8 cellular contexts compared by ENCODE assay signal in genomic region chr5:71757590-71758543, GRCh38. TPM values are rescaled to one million over a fixed set of nuclear protein-coding genes. Genes with fewer than 3 reads are reported as not detected.
DNase-seq lines count a peak whose midpoint lies in the region; ATAC-seq, FAIRE-seq and TF ChIP-seq lines count a peak whose summit lies in the region.

No MANE protein-coding gene starts in this region.

- POLR2A ChIA-PET in CD8-positive, alpha-beta memory T cell (lab: Charles Lee), result no interaction called here

- peak; percentile 88 to 100 (median 98) for ATAC-seq in heart left ventricle
- ATAC-seq in GM21723 (IDR thresholded peaks at IDR 0.05; ENCODE audit: unreplicated experiment), result no peak

- H3K4me1 Mint-ChIP-seq in CD8-positive, alpha-beta memory T cell, result peaks cover 6 to 8% (median 7%) of the 10 kb centered on the region in 3 donors
- peaks cover 8% of the 10 kb centered on the region for H3K4me1 Mint-ChIP-seq in activated naive CD8-positive, alpha-beta T cell (ENCODE audit: low read depth)
- no peaks in the 10 kb centered on the region for H3K4me1 Mint-ChIP-seq in progenitor cell of endocrine pancreas (ENCODE audit: low read depth)

- intact Hi-C loops in heart left ventricle (cut with DNase I), result loop anchor here (2.0 to 10.0 kb wide), 6 partner anchors 93 to 296 kb away; no protein-coding TSS in a partner anchor

- no peaks in the 10 kb centered on the region for H3K36me3 ChIP-seq in CD8-positive, alpha-beta memory T cell (ENCODE audit: insufficient read depth, low read length)
- no peaks in the 10 kb centered on the region for H3K36me3 ChIP-seq in heart left ventricle

- H3K9me3 ChIP-seq in CD8-positive, alpha-beta memory T cell (ENCODE audit: low read length), result no peaks in the 10 kb centered on the region
- no peaks in the 10 kb centered on the region for H3K9me3 ChIP-seq in heart left ventricle

- peak; percentile 57 to 77 (median 67) for TF ChIP-seq CTCF in heart left ventricle (IDR thresholded peaks at IDR 0.05)
- TF ChIP-seq CTCF in progenitor cell of endocrine pancreas (IDR thresholded peaks at IDR 0.05; ENCODE audit: unreplicated experiment), result peak; percentile 89

- H3K4me3 ChIP-seq in CD8-positive, alpha-beta memory T cell (ENCODE audit: low read length), result no peak overlapping the region
- peak overlapping the region in 8 of 12 donors; percentile 16 to 39 (median 23) for H3K4me3 ChIP-seq in heart left ventricle

- WGBS in heart left ventricle, 4 donors, result 13 to 16% (median 14%) methylated on average over 14 of the region's 14 CpGs

- H3K27ac ChIP-seq in CD8-positive, alpha-beta memory T cell (ENCODE audit: low read depth, low read length), result no peak overlapping the region
- H3K27ac ChIP-seq in heart left ventricle, result peak overlapping the region in 1 of 12 donors; percentile 39

- no peaks in the 10 kb centered on the region for H3K9me3 Mint-ChIP-seq in CD8-positive, alpha-beta memory T cell
- no peaks in the 10 kb centered on the region for H3K9me3 Mint-ChIP-seq in activated naive CD8-positive, alpha-beta T cell (ENCODE audit: low read depth)
- no peaks in the 10 kb centered on the region for H3K9me3 Mint-ChIP-seq in progenitor cell of endocrine pancreas (ENCODE audit: low read depth)

- TF ChIP-seq POLR2A in heart left ventricle (IDR thresholded peaks at IDR 0.05), result no peak

- H3K36me3 Mint-ChIP-seq in CD8-positive, alpha-beta memory T cell, result no peaks in the 10 kb centered on the region
- H3K36me3 Mint-ChIP-seq in activated naive CD8-positive, alpha-beta T cell, result no peaks in the 10 kb centered on the region
- no peaks in the 10 kb centered on the region for H3K36me3 Mint-ChIP-seq in progenitor cell of endocrine pancreas (ENCODE audit: insufficient read depth)

- FAIRE-seq in RCC 7860 (lab: Jason Lieb, UNC), result no peak

- H3K27me3 Mint-ChIP-seq in CD8-positive, alpha-beta memory T cell, result peaks cover 5 to 9% of the 10 kb centered on the region in 2 donors
- peaks cover 1% of the 10 kb centered on the region for H3K27me3 Mint-ChIP-seq in activated naive CD8-positive, alpha-beta T cell
- peaks cover 6% of the 10 kb centered on the region for H3K27me3 Mint-ChIP-seq in progenitor cell of endocrine pancreas

- H3K4me1 ChIP-seq in CD8-positive, alpha-beta memory T cell (ENCODE audit: insufficient read depth, low read length), result no peaks in the 10 kb centered on the region
- peaks cover 0 to 5% (median 0%) of the 10 kb centered on the region in 12 donors for H3K4me1 ChIP-seq in heart left ventricle

- H3K27me3 ChIP-seq in CD8-positive, alpha-beta memory T cell (ENCODE audit: insufficient read depth, low read length, poor library complexity, severe bottlenecking), result no peaks in the 10 kb centered on the region
- H3K27me3 ChIP-seq in heart left ventricle, result no peaks in the 10 kb centered on the region

- DNase-seq in CD8-positive, alpha-beta memory T cell, result peak in 4 of 5 donors; percentile 5 to 69 (median 38)
- DNase-seq in GM19240 (ENCODE audit: insufficient read length, low spot score), result peak; percentile 21
- peak; percentile 11 for DNase-seq in HS-5 (ENCODE audit: low read depth)
- peak; percentile 3 for DNase-seq in RCC 7860 (ENCODE audit: low spot score)
- peak; percentile 50 to 66 (median 54) for DNase-seq in heart left ventricle
- peak; percentile 34 for DNase-seq in progenitor cell of endocrine pancreas (ENCODE audit: low spot score, unreplicated experiment)

- CTCF ChIA-PET in CD8-positive, alpha-beta memory T cell (lab: Charles Lee), result interaction anchor here (0.6 to 2.3 kb wide), 3 partner anchors 12 to 284 kb away, joined by 3 to 8 read pairs (median 8); no protein-coding TSS in a partner anchor

- H3K4me3 Mint-ChIP-seq in CD8-positive, alpha-beta memory T cell, result peak overlapping the region in 6 of 7 donors; percentile 30 to 85 (median 56)
- H3K4me3 Mint-ChIP-seq in activated naive CD8-positive, alpha-beta T cell, result peak overlapping the region; percentile 1
- no peak overlapping the region for H3K4me3 Mint-ChIP-seq in progenitor cell of endocrine pancreas (ENCODE audit: low read depth)

- peak overlapping the region in 6 of 8 donors; percentile 2 to 48 (median 11) for H3K27ac Mint-ChIP-seq in CD8-positive, alpha-beta memory T cell
- no peak overlapping the region for H3K27ac Mint-ChIP-seq in activated naive CD8-positive, alpha-beta T cell
- H3K27ac Mint-ChIP-seq in progenitor cell of endocrine pancreas, result peak overlapping the region; percentile 2

RNA-seq across cellular contexts. Expression of gene CARTPT, which starts 38.8 kb away (rescaled TPM):
- total RNA-seq in CD8-positive, alpha-beta memory T cell, result not detected
- not detected for polyA plus RNA-seq in CD8-positive, alpha-beta memory T cell
- total RNA-seq in heart left ventricle (not detected), progenitor cell of endocrine pancreas (not detected in 2 replicates)
- not detected for polyA plus RNA-seq in heart left ventricle

Comparison
In these comparisons a context has a peak if more than half of its experiments do, and no peak if none do; other contexts are left out.
1. DNase-seq: peak in every context shown above with its lines; median percentile 54 in heart left ventricle; 38 in CD8-positive, alpha-beta memory T cell; 34 in progenitor cell of endocrine pancreas; 21 in GM19240; 11 in HS-5; 3 in RCC 7860.